Comparison of ENCODE assay signal across 1 cellular context in the genomic region with DNA sequence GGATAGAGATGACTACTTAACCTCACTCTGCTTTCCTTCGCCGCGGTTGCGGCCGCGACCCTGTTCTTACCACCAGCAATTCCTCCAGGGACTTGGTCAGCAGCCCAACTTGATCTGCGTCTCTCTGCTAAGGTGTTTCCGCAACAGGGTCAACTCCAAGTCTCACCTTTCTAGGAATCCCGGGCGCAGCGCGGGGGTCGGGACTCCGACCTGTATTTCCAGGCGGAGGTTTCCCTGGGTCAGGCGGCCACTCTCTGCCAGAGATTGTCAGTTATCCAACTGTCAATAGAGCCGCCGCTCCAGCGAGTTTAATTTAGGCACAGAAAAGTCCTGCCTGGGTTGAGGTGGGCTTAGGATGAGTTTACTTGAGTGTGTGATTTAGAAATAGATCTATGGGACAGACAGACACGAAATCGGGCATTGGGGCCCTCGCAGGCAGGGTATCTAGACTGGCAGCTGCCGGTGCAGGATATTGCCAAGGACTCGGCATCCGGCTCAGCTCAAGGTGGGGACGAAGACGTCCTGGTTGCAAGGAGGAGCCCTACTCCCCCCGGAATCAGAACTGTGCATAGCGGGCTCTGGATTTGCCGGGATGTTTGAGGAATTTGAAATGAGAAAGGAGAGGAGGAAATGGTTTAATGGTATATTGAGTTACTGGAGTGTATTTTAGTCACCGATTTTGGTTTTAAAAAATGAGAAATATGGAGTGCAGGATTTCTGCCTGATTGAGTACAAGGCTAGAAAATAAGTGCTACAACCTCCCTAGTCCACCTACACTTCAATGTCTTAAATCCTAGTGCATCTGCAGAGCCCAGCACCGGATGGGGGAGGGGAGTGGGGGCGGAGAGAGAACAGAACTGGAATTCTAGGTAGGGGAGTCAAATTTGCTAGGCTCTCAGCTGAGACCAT.
TF ChIP-seq lines count a peak whose summit lies in the region.

No MANE protein-coding gene starts in this region.

TF ChIP-seq in H1, 55 proteins besides CTCF, POLR2A, EP300 and RAD21:
- TF ChIP-seq EZH2 (IDR thresholded peaks at IDR 0.05; ENCODE audit: low read depth, low read length, severe bottlenecking) (peak; percentile 61), SP1 (IDR thresholded peaks at IDR 0.05; ENCODE audit: low read depth, low read length) (no peak), TBP (IDR thresholded peaks at IDR 0.05; ENCODE audit: low read depth, low read length) (0 out of 2 replicates have a peak, but pooled peaks have one; percentile 7), SUZ12 (IDR thresholded peaks at IDR 0.05; ENCODE audit: low read length) (peak; percentile 86), ASH2L (IDR thresholded peaks at IDR 0.05; ENCODE audit: low read length) (peak; percentile 55)
